In genomic region chr2:190646780-190647626, GRCh38 we compare ENCODE assay signal across 9 cellular contexts. TPM values are rescaled to one million over a fixed set of nuclear protein-coding genes. Genes with fewer than 3 reads are reported as not detected.
DNase-seq lines count a peak whose midpoint lies in the region; ATAC-seq and TF ChIP-seq lines count a peak whose summit lies in the region.
"Had no signal": no experiment of that assay in that cellular context is flagged by ENCODE, and none has a peak within 500 bp of the region (broad histone marks: within the 10 kb centered on the region; RNA-seq: fewer than 3 reads in every experiment).

No MANE protein-coding gene starts in this region.

- POLR2A ChIA-PET in activated CD4-positive, alpha-beta T cell treated with anti-CD3 and anti-CD28 coated beads for 36 hours (lab: Charles Lee) = interaction anchor here (0.7 kb wide), 1 partner anchor 463 kb away, joined by 3 read pairs; no protein-coding TSS in a partner anchor
- POLR2A ChIA-PET in activated B cell treated with CpG ODN at 0.5 μM for 24 hours (lab: Charles Lee) = interaction anchor here (0.5 to 2.1 kb wide), 3 partner anchors 83 to 130 kb away, joined by 4 to 34 read pairs (median 4); partner anchors contain the start of gene NEMP2

- peak overlapping the region; percentile 67 for H3K4me3 Mint-ChIP-seq in activated CD4-positive, alpha-beta T cell treated with anti-CD3 and anti-CD28 coated beads for 36 hours
- H3K4me3 Mint-ChIP-seq in activated B cell treated with CpG ODN at 0.5 μM for 24 hours = no peak overlapping the region
- peak overlapping the region; percentile 90 for H3K4me3 Mint-ChIP-seq in stimulated activated effector memory CD8-positive, alpha-beta T cell treated with anti-CD3 and anti-CD28 coated beads, Interleukin-12 subunit alpha, Interleukin-12 subunit beta, amount 100 ng/mL, for 72 hours

- H3K27ac Mint-ChIP-seq in activated CD4-positive, alpha-beta T cell treated with anti-CD3 and anti-CD28 coated beads for 36 hours = peak overlapping the region; percentile 13
- peak overlapping the region; percentile 26 for H3K27ac Mint-ChIP-seq in activated B cell treated with CpG ODN at 0.5 μM for 24 hours
- H3K27ac Mint-ChIP-seq in stimulated activated effector memory CD8-positive, alpha-beta T cell treated with anti-CD3 and anti-CD28 coated beads, Interleukin-12 subunit alpha, Interleukin-12 subunit beta, amount 100 ng/mL, for 72 hours = peak overlapping the region; percentile 96

- intact Hi-C loops in activated CD4-positive, alpha-beta T cell treated with anti-CD3 and anti-CD28 coated beads for 36 hours (cut with DNase I, micrococcal nuclease) = loop anchor here (5.0 to 10.0 kb wide), 3 partner anchors 115 to 982 kb away; partner anchors contain the start of genes ASNSD1 (in 1 of the 2) and MFSD6 (in 1 of the 2)
- intact Hi-C loops in activated B cell treated with CpG ODN at 0.5 μM for 24 hours (cut with micrococcal nuclease) (loop anchor here (5.0 to 10.0 kb wide), 3 partner anchors 135 to 1028 kb away; partner anchors contain the start of genes NABP1 and OSGEPL1), sciatic nerve (cut with DNase I) (no loop called here)

- H3K4me1 Mint-ChIP-seq in activated CD4-positive, alpha-beta T cell treated with anti-CD3 and anti-CD28 coated beads for 36 hours = peaks cover 47% of the 10 kb centered on the region
- H3K4me1 Mint-ChIP-seq in activated B cell treated with CpG ODN at 0.5 μM for 24 hours = peaks cover 22% of the 10 kb centered on the region
- peaks cover 19% of the 10 kb centered on the region for H3K4me1 Mint-ChIP-seq in stimulated activated effector memory CD8-positive, alpha-beta T cell treated with anti-CD3 and anti-CD28 coated beads, Interleukin-12 subunit alpha, Interleukin-12 subunit beta, amount 100 ng/mL, for 72 hours

- no peaks in the 10 kb centered on the region for H3K27me3 Mint-ChIP-seq in activated CD4-positive, alpha-beta T cell treated with anti-CD3 and anti-CD28 coated beads for 36 hours
- H3K27me3 Mint-ChIP-seq in activated B cell treated with CpG ODN at 0.5 μM for 24 hours = no peaks in the 10 kb centered on the region

- H3K9me3 Mint-ChIP-seq in activated CD4-positive, alpha-beta T cell treated with anti-CD3 and anti-CD28 coated beads for 36 hours (ENCODE audit: low read depth) = no peaks in the 10 kb centered on the region
- H3K9me3 Mint-ChIP-seq in activated B cell treated with CpG ODN at 0.5 μM for 24 hours = no peaks in the 10 kb centered on the region
- H3K9me3 Mint-ChIP-seq in stimulated activated effector memory CD8-positive, alpha-beta T cell treated with anti-CD3 and anti-CD28 coated beads, Interleukin-12 subunit alpha, Interleukin-12 subunit beta, amount 100 ng/mL, for 72 hours = no peaks in the 10 kb centered on the region

- H3K36me3 Mint-ChIP-seq in activated CD4-positive, alpha-beta T cell treated with anti-CD3 and anti-CD28 coated beads for 36 hours (ENCODE audit: low read depth) = peaks cover 4% of the 10 kb centered on the region
- peaks cover 5% of the 10 kb centered on the region for H3K36me3 Mint-ChIP-seq in activated B cell treated with CpG ODN at 0.5 μM for 24 hours (ENCODE audit: low read depth)
- H3K36me3 Mint-ChIP-seq in stimulated activated effector memory CD8-positive, alpha-beta T cell treated with anti-CD3 and anti-CD28 coated beads, Interleukin-12 subunit alpha, Interleukin-12 subunit beta, amount 100 ng/mL, for 72 hours = peaks cover 21% of the 10 kb centered on the region

- no peak for TF ChIP-seq CTCF in activated B cell treated with CpG ODN at 0.5 μM for 24 hours (IDR thresholded peaks at IDR 0.05)

- CTCF ChIA-PET in activated CD4-positive, alpha-beta T cell treated with anti-CD3 and anti-CD28 coated beads for 36 hours (lab: Charles Lee) = interaction anchor here (0.7 to 2.3 kb wide), 5 partner anchors 10 to 134 kb away, joined by 3 to 7 read pairs (median 3); no protein-coding TSS in a partner anchor
- CTCF ChIA-PET in activated B cell treated with CpG ODN at 0.5 μM for 24 hours (lab: Charles Lee) = interaction anchor here (0.6 to 1.1 kb wide), 2 partner anchors 10 to 29 kb away, joined by 3 read pairs; no protein-coding TSS in a partner anchor

- DNase-seq in activated CD4-positive, alpha-beta T cell treated with anti-CD3 and anti-CD28 coated beads for 36 hours = no peak
- DNase-seq in activated CD4-positive, alpha-beta T cell treated with anti-CD3 and anti-CD28 coated beads, Interleukin-2, amount 50 U/mL, for 1 hour = no peak
- DNase-seq in activated B cell treated with CpG ODN at 0.5 μM for 24 hours (no peak), inferior parietal cortex (ENCODE audit: extremely low spot score) (peak; percentile 58), cerebellar nuclear complex (lab: John Stamatoyannopoulos, UW) (no peak), ureter (ENCODE audit: low spot score) (no peak), sciatic nerve (ENCODE audit: low spot score) (no peak)
- no peak for DNase-seq in stimulated activated effector memory CD8-positive, alpha-beta T cell treated with anti-CD3 and anti-CD28 coated beads, Interleukin-12 subunit alpha, Interleukin-12 subunit beta, amount 100 ng/mL, for 72 hours (ENCODE audit: low spot score in 2 of 2)
- DNase-seq: activated CD4-positive, CD25-positive, alpha-beta regulatory T cell treated with anti-CD3 and anti-CD28 coated beads, Interleukin-2, amount 50 U/mL, for 72 hours had no signal

- ATAC-seq in activated CD4-positive, alpha-beta T cell treated with anti-CD3 and anti-CD28 coated beads for 36 hours = no peak
- ATAC-seq in activated B cell treated with CpG ODN at 0.5 μM for 24 hours (ENCODE audit: low read depth) = no peak
- no peak for ATAC-seq in stimulated activated effector memory CD8-positive, alpha-beta T cell treated with anti-CD3 and anti-CD28 coated beads, Interleukin-12 subunit alpha, Interleukin-12 subunit beta, amount 100 ng/mL, for 72 hours
- no peak for ATAC-seq in sciatic nerve

RNA-seq across cellular contexts. Expression of gene NAB1, which starts 1.9 kb away (rescaled TPM):
- 10 to 100 TPM; 41.4 to 43.6 TPM for total RNA-seq in activated CD4-positive, alpha-beta T cell treated with anti-CD3 and anti-CD28 coated beads for 36 hours
- total RNA-seq in activated B cell treated with CpG ODN at 0.5 μM for 24 hours (26.9 and 31.3 TPM in 2 replicates), ureter (49.7 TPM), sciatic nerve (95.7 TPM)

Comparison
In these comparisons a context has a peak if more than half of its experiments do, and no peak if none do; other contexts are left out.
1. H3K27ac Mint-ChIP-seq: peak in every context shown above with its lines; median percentile 96 in stimulated activated effector memory CD8-positive, alpha-beta T cell treated with anti-CD3 and anti-CD28 coated beads, Interleukin-12 subunit alpha, Interleukin-12 subunit beta, amount 100 ng/mL, for 72 hours; 26 in activated B cell treated with CpG ODN at 0.5 μM for 24 hours; 13 in activated CD4-positive, alpha-beta T cell treated with anti-CD3 and anti-CD28 coated beads for 36 hours.